ENCODE assay signal across 8 cellular contexts in the genomic region with DNA sequence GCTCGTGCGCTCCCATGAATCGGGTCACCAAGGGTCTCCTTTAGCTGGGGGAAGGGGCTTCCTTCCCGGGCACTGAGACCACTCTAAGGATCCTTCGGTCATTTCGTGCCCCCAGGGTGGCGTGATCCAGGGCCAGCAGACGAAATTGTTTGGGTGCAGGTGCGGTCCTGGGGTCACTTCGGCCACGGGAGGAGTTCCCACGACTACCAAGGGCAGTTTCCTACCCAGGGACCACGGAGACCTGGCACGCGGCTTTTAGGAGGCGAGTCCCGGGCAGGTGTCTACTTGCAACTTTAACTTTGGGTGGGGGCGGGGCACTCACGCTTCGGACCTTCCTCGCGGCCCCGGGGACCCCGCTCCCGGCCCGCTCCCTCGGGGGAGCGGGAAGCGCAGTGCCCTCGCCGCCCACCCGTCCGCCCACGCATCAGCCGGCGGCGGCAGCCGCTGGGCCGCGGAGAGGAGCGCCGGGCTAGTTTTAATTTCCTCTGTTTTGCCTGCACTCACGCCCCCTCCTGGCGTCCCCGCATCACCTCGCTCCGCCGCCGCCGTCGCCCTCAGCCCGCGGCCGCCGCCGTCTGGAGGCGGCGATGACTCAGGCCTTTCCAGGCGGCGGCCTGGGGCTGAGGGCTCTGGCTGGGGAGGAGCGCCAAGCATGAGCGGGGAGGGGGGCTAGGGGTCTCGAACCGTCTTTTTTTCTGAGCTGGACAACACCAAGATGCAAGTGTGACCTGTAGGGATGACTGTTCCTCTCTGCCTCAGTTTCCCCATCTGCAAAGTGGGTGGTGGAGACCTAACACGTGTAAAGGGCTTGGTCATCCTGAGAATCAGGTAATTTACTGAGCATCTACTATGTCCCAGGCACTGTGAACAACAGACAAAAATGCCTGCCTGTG.
DNase-seq lines count a peak whose midpoint lies in the region; ATAC-seq, FAIRE-seq and TF ChIP-seq lines count a peak whose summit lies in the region.

No MANE protein-coding gene starts in this region.

- no peak for ATAC-seq in HG02642 (IDR thresholded peaks at IDR 0.05; ENCODE audit: poor library complexity, unreplicated experiment)

- peak overlapping the region; percentile 37 to 46 for H3K4me3 ChIP-seq in cardiac fibroblast (replicated peaks in 1 of 2; ENCODE audit: low read depth in 2 of 2, low read length in 2 of 2)

- peak; percentile 26 for TF ChIP-seq CTCF in cardiac fibroblast (IDR thresholded peaks at IDR 0.05; ENCODE audit: low read depth, low read length)

- FAIRE-seq in GM19239 (lab: Jason Lieb, UNC), result peak; percentile 45

- DNase-seq in AG08395 (ENCODE audit: low spot score), result peak; percentile 94
- peak; percentile 78 for DNase-seq in GM19239 (ENCODE audit: insufficient read length, low spot score)
- peak; percentile 82 for DNase-seq in NCI-H2171 treated with DMSO at 0.1 percent for 48 hours (lab: John Stamatoyannopoulos, UW)
- peak; percentile 53 to 69 (median 58) for DNase-seq in activated CD4-positive, CD25-positive, alpha-beta regulatory T cell (lab: John Stamatoyannopoulos, UW)
- peak; percentile 83 to 84 for DNase-seq in cardiac fibroblast (ENCODE audit: low read depth in 2 of 2)
- DNase-seq in kidney glomerular epithelial cell (lab: John Stamatoyannopoulos, UW), result peak; percentile 65
- peak; percentile 39 to 79 (median 64) for DNase-seq in stimulated activated CD4-positive, alpha-beta T cell treated with anti-CD3 and anti-CD28 coated beads, Interleukin-1b, Interleukin-23, amount 100 ng/mL, for 24 hours (ENCODE audit: low read depth in 4 of 4, low spot score in 1 of 4)
